ENCODE assay signal across 7 cellular contexts in the genomic region with DNA sequence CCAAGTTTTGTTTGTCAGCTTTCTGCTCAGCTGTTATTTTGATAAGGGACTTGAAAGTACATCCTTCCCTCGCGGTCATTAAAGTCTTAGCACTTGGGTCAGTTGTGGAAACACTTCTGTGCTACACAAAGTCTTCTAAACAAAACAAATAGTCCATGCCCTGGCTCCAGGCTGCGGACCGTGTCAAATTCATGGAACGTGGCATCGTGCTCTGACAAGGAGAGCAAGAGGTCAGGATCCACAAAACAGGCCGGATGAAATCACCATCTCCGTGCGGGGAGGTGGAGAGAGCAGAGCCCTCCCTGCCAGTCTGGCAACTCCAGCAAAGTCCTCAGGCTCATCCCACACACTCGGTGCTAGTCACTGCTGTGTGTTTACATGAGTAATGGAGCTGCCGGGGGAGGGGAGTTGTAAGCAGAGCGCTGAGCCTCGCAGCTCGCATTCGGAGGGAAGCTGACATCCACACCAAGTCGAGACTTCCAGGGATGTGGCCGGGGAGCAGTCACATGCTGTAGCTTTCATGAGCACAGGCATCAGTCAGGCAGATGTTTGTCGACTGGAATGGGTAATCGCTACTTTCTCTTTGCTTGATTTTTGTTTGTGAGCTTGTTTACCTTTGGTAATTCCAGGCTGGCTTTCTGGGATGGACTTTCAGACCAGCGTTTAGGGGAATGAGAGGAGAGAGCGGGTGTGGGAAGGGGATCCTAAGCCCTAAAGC.
DNase-seq lines count a peak whose midpoint lies in the region; ATAC-seq, FAIRE-seq and TF ChIP-seq lines count a peak whose summit lies in the region.

No MANE protein-coding gene starts in this region.

- no peaks in the 10 kb centered on the region for H3K79me1 ChIP-seq in H9 (ENCODE audit: insufficient read depth, low read depth, low read length, poor library complexity, severe bottlenecking)
- no peaks in the 10 kb centered on the region for H3K79me1 ChIP-seq in neuronal stem cell (ENCODE audit: low read depth, low read length)

- H3K4me1 ChIP-seq in H9 (ENCODE audit: insufficient read depth, low read length) (peaks cover 4% of the 10 kb centered on the region; the same call in 1 of the 2 replicates), neuronal stem cell (ENCODE audit: control insufficient read depth in 2 of 2, insufficient read depth in 1 of 2, low read depth in 1 of 2, low read length in 2 of 2) (peaks cover 10 to 35% of the 10 kb centered on the region in 2 donors)

- H3K4me3 Mint-ChIP-seq in H9: peak overlapping the region; percentile 44 to 61
- peak overlapping the region; percentile 94 for H3K4me3 Mint-ChIP-seq in activated naive CD4-positive, alpha-beta T cell treated with anti-CD3 and anti-CD28 coated beads, Interleukin-2, amount 10 ng/mL, durations not matched to agents 7 days and 5 days

- H2BK5ac ChIP-seq in H9 (ENCODE audit: insufficient read length, low read length): no peak overlapping the region
- H2BK5ac ChIP-seq in neuronal stem cell (ENCODE audit: low read length): no peak overlapping the region

- peak overlapping the region in 1 of 3 experiments; percentile 83; a peak in 2 of 7 replicates for H3K27ac Mint-ChIP-seq in H9
- H3K27ac Mint-ChIP-seq in activated naive CD4-positive, alpha-beta T cell treated with anti-CD3 and anti-CD28 coated beads, Interleukin-2, amount 10 ng/mL, durations not matched to agents 7 days and 5 days: peak overlapping the region; percentile 100

- DNase-seq in H9 (peak; percentile 76), RWPE1 (ENCODE audit: low spot score) (peak; percentile 84), frontal cortex (ENCODE audit: low spot score in 2 of 2) (peak; percentile 8 to 39), neuronal stem cell (ENCODE audit: low spot score) (peak; percentile 48), superior temporal gyrus (ENCODE audit: extremely low spot score) (peak; percentile 94)
- peak; percentile 76 for DNase-seq in activated naive CD4-positive, alpha-beta T cell treated with anti-CD3 and anti-CD28 coated beads, Interleukin-2, amount 10 ng/mL, durations not matched to agents 7 days and 5 days

- H3K27ac ChIP-seq in H9 (ENCODE audit: insufficient read length, low read depth, low read length) (no peak overlapping the region), RWPE1 (peak overlapping the region; percentile 79), neuronal stem cell (replicated peaks; ENCODE audit: low read length) (no peak overlapping the region)

- H2BK15ac ChIP-seq in H9 (ENCODE audit: low read depth, low read length) (no peak overlapping the region), neuronal stem cell (ENCODE audit: low read length) (no peak overlapping the region)

- peaks cover 26% of the 10 kb centered on the region for H3K27me3 Mint-ChIP-seq in H9 (ENCODE audit: low read depth)
- H3K27me3 Mint-ChIP-seq in activated naive CD4-positive, alpha-beta T cell treated with anti-CD3 and anti-CD28 coated beads, Interleukin-2, amount 10 ng/mL, durations not matched to agents 7 days and 5 days: no peaks in the 10 kb centered on the region

- H4K5ac ChIP-seq in H9 (ENCODE audit: insufficient read length, low read depth, low read length): no peak overlapping the region

- H3K9me3 ChIP-seq in H9 (ENCODE audit: control insufficient read depth, low read depth, low read length): no peaks in the 10 kb centered on the region
- peaks cover 0 to 9% of the 10 kb centered on the region in 2 donors for H3K9me3 ChIP-seq in neuronal stem cell (replicated peaks in 1 of 2; ENCODE audit: control insufficient read depth in 2 of 2, insufficient read depth in 1 of 2, low read depth in 1 of 2, low read length in 2 of 2)

- TF ChIP-seq CTCF in H9 (conservative IDR thresholded peaks at IDR 0.05): no peak
- no peak for TF ChIP-seq CTCF in RWPE1 (conservative IDR thresholded peaks at IDR 0.05; ENCODE audit: low read depth)

- no peaks in the 10 kb centered on the region; a peak in 1 of 5 replicates for H3K9me3 Mint-ChIP-seq in H9
- no peaks in the 10 kb centered on the region for H3K9me3 Mint-ChIP-seq in activated naive CD4-positive, alpha-beta T cell treated with anti-CD3 and anti-CD28 coated beads, Interleukin-2, amount 10 ng/mL, durations not matched to agents 7 days and 5 days

- H3K4ac ChIP-seq in H9 (ENCODE audit: low read depth, low read length): no peak overlapping the region
- H3K4ac ChIP-seq in neuronal stem cell (ENCODE audit: low read length): no peak overlapping the region

- H3T11ph ChIP-seq in H9 (ENCODE audit: low read length): no peak overlapping the region

- no peak for ATAC-seq in GM19455 (IDR thresholded peaks at IDR 0.05; ENCODE audit: unreplicated experiment)

- no peak for FAIRE-seq in frontal cortex (lab: Jason Lieb, UNC)

- H2BK20ac ChIP-seq in H9 (ENCODE audit: low read depth, low read length, poor library complexity, severe bottlenecking): no peak overlapping the region

- POLR2A ChIA-PET in RWPE1 (lab: Yijun Ruan, JAX; ENCODE audit: low non-redundant PET): no interaction called here

- H2AK5ac ChIP-seq in H9 (ENCODE audit: insufficient read length, low read length) (no peak overlapping the region), neuronal stem cell (ENCODE audit: low read depth, low read length) (no peak overlapping the region)

- H3K4me1 Mint-ChIP-seq in H9: peaks cover 39 to 43% of the 10 kb centered on the region in 2 experiments
- peaks cover 98% of the 10 kb centered on the region for H3K4me1 Mint-ChIP-seq in activated naive CD4-positive, alpha-beta T cell treated with anti-CD3 and anti-CD28 coated beads, Interleukin-2, amount 10 ng/mL, durations not matched to agents 7 days and 5 days

- H4K20me1 ChIP-seq in H9 (ENCODE audit: control insufficient read depth, insufficient read depth, insufficient read length): no peaks in the 10 kb centered on the region

- H3K4me2 ChIP-seq in H9 (ENCODE audit: insufficient read depth, insufficient read length, low read length): peak overlapping the region; percentile 77
- peak overlapping the region; percentile 28 for H3K4me2 ChIP-seq in neuronal stem cell (ENCODE audit: insufficient read depth, low read length, poor library complexity, severe bottlenecking)

- H3K18ac ChIP-seq in H9 (ENCODE audit: insufficient read length, low read depth, low read length) (peak overlapping the region; percentile 33), neuronal stem cell (ENCODE audit: low read length) (peak overlapping the region; percentile 76)

- peaks cover 0 to 21% of the 10 kb centered on the region in 2 donors for H3K36me3 ChIP-seq in neuronal stem cell (replicated peaks in 1 of 2; ENCODE audit: control insufficient read depth in 2 of 2, insufficient read depth in 2 of 2, low read length in 2 of 2)

- peak overlapping the region in 1 of 2 donors; percentile 48 for H3K4me3 ChIP-seq in neuronal stem cell (ENCODE audit: low read length in 2 of 2)

- peaks cover 4% of the 10 kb centered on the region for H3K23me2 ChIP-seq in H9 (ENCODE audit: insufficient read length, low read depth, low read length, poor library complexity, severe bottlenecking)

- no peak overlapping the region for H4K8ac ChIP-seq in H9 (replicated peaks; ENCODE audit: insufficient read length, low read depth, low read length)
- peak overlapping the region; percentile 67 for H4K8ac ChIP-seq in neuronal stem cell (ENCODE audit: low read depth, low read length)

- H3K14ac ChIP-seq in H9 (ENCODE audit: insufficient read depth, low read length): peak overlapping the region; percentile 54
- no peak overlapping the region for H3K14ac ChIP-seq in neuronal stem cell (ENCODE audit: low read length)

- no peaks in the 10 kb centered on the region for H3K79me2 ChIP-seq in H9 (ENCODE audit: insufficient read depth, low read length)

- no peak overlapping the region for H2BK120ac ChIP-seq in H9 (ENCODE audit: low read depth, low read length, poor library complexity, severe bottlenecking)
- no peak overlapping the region for H2BK120ac ChIP-seq in neuronal stem cell (ENCODE audit: low read depth, low read length)

- no peaks in the 10 kb centered on the region for H3K27me3 ChIP-seq in H9 (ENCODE audit: insufficient read depth, low read length)
- H3K27me3 ChIP-seq in neuronal stem cell (ENCODE audit: control insufficient read depth in 3 of 3, insufficient read depth in 3 of 3, low read depth in 1 of 3, low read length in 3 of 3): no peaks in the 10 kb centered on the region

- no peak overlapping the region for H4K91ac ChIP-seq in H9 (ENCODE audit: insufficient read length, low read depth, low read length)
- H4K91ac ChIP-seq in neuronal stem cell (ENCODE audit: low read depth, low read length, poor library complexity): no peak overlapping the region

- H3K56ac ChIP-seq in H9 (ENCODE audit: insufficient read length, low read depth, low read length): no peak overlapping the region

- H2AFZ ChIP-seq in H9 (ENCODE audit: low read length): no peak overlapping the region
- H2AFZ ChIP-seq in neuronal stem cell (ENCODE audit: low read length): peak overlapping the region; percentile 70

- WGBS in H9 (ENCODE audit: extremely low coverage, insufficient read length, low lambda C conversion rate): no CpG with 5 or more reads among the region's 21 CpGs
- WGBS in neuronal stem cell (ENCODE audit: extremely low coverage in 2 of 2, insufficient read length in 2 of 2, insufficient replicate concordance in 1 of 2), 2 donors: no CpG with 5 or more reads among the region's 21 CpGs

- no peak overlapping the region for H3K9ac ChIP-seq in H9 (ENCODE audit: extremely low read depth, insufficient read length, low read length)
- no peak overlapping the region for H3K9ac ChIP-seq in neuronal stem cell (ENCODE audit: low read depth, low read length, poor library complexity)

- no peaks in the 10 kb centered on the region; a peak in 1 of 7 replicates for H3K36me3 Mint-ChIP-seq in H9 (ENCODE audit: insufficient read depth in 1 of 3, low read depth in 3 of 3)
- H3K36me3 Mint-ChIP-seq in activated naive CD4-positive, alpha-beta T cell treated with anti-CD3 and anti-CD28 coated beads, Interleukin-2, amount 10 ng/mL, durations not matched to agents 7 days and 5 days: peaks cover 64% of the 10 kb centered on the region

- H3K23ac ChIP-seq in H9 (ENCODE audit: insufficient read length, low read depth, low read length) (no peak overlapping the region), neuronal stem cell (ENCODE audit: low read depth, low read length, poor library complexity) (no peak overlapping the region)

- no peak overlapping the region for H2BK12ac ChIP-seq in H9 (ENCODE audit: insufficient read length, low read depth, low read length)
- H2BK12ac ChIP-seq in neuronal stem cell (ENCODE audit: low read length): no peak overlapping the region

- CTCF ChIA-PET in RWPE1 (lab: Yijun Ruan, JAX): no interaction called here
- CTCF ChIA-PET in activated naive CD4-positive, alpha-beta T cell treated with anti-CD3 and anti-CD28 coated beads, Interleukin-2, amount 10 ng/mL, durations not matched to agents 7 days and 5 days (lab: Charles Lee): interaction anchor here (1.1 to 4.1 kb wide), 13 partner anchors 10 to 198 kb away, joined by 3 to 43 read pairs (median 5); partner anchors contain the start of gene ARID5B

Comparison
In these comparisons a context has a peak if more than half of its experiments do, and no peak if none do; other contexts are left out.
1. DNase-seq: peak in every context shown above with its lines; median percentile 94 in superior temporal gyrus; 84 in RWPE1; 76 in H9; 76 in activated naive CD4-positive, alpha-beta T cell treated with anti-CD3 and anti-CD28 coated beads, Interleukin-2, amount 10 ng/mL, durations not matched to agents 7 days and 5 days; 48 in neuronal stem cell; 24 in frontal cortex.